Comparison of ENCODE assay signal across 8 cellular contexts in genomic region chr1:234212764-234213406, GRCh38.
DNase-seq lines count a peak whose midpoint lies in the region; ATAC-seq and TF ChIP-seq lines count a peak whose summit lies in the region.

No MANE protein-coding gene starts in this region.

- H3K4me3 ChIP-seq in astrocyte of the cerebellum (ENCODE audit: low read depth, low read length): no peak overlapping the region

- DNase-seq in CMK (ENCODE audit: low read depth) (peak; percentile 40), NOMO-1 treated with dmso at 0.1 percent for 144 hours (lab: John Stamatoyannopoulos, UW; ENCODE audit: unreplicated experiment) (peak; percentile 32), astrocyte of the cerebellum (ENCODE audit: low read depth) (peak; percentile 23), left kidney (ENCODE audit: low read depth, low spot score) (peak; percentile 75), activated gamma-delta T cell treated with Interleukin-2 at 50 U/mL for 16 hours (no peak)

- peak; percentile 56 for TF ChIP-seq CTCF in astrocyte of the cerebellum (IDR thresholded peaks at IDR 0.05; ENCODE audit: low read depth, low read length, missing control alignments)

- in situ Hi-C loops in astrocyte of the cerebellum (cut with HindIII; ENCODE audit: low sequenced_read_pairs): no loop called here

- ATAC-seq in GM18909 (IDR thresholded peaks at IDR 0.05; ENCODE audit: poor library complexity, unreplicated experiment): peak; percentile 51
- peak; percentile 72 for ATAC-seq in HG03378 (IDR thresholded peaks at IDR 0.05; ENCODE audit: unreplicated experiment)
- no peak for ATAC-seq in HG03439 (IDR thresholded peaks at IDR 0.05; ENCODE audit: unreplicated experiment)
